In genomic region chr5:140672455-140673186, GRCh38 we compare ENCODE assay signal across 9 cellular contexts. TPM values are rescaled to one million over a fixed set of nuclear protein-coding genes. Genes with fewer than 3 reads are reported as not detected.
A peak's percentile ranks its signal among the peaks of the same experiment; 100 is the strongest.
DNase-seq lines count a peak whose midpoint lies in the region; ATAC-seq, FAIRE-seq and TF ChIP-seq lines count a peak whose summit lies in the region.
"Had no signal": no experiment of that assay in that cellular context is flagged by ENCODE, and none has a peak within 500 bp of the region (broad histone marks: within the 10 kb centered on the region; RNA-seq: fewer than 3 reads in every experiment).

No MANE protein-coding gene starts in this region.

- no peaks in the 10 kb centered on the region for H3K4me1 ChIP-seq in GM12878 (ENCODE audit: control insufficient read depth, insufficient read depth, low read length)
- peaks cover 7% of the 10 kb centered on the region for H3K4me1 ChIP-seq in vagina
- no peaks in the 10 kb centered on the region for H3K4me1 ChIP-seq in smooth muscle cell (ENCODE audit: low read depth)

- TF ChIP-seq CTCF in GM12878 (IDR thresholded peaks at IDR 0.05 in 2 of 3, conservative IDR thresholded peaks at IDR 0.05 in 1 of 3; ENCODE audit: control insufficient read depth in 2 of 3, extremely low read depth in 1 of 3, insufficient read depth in 1 of 3, low read depth in 3 of 3, low read length in 3 of 3) (no peak), vagina (IDR thresholded peaks at IDR 0.05) (no peak), smooth muscle cell (IDR thresholded peaks at IDR 0.05; ENCODE audit: borderline replicate concordance, insufficient read depth, poor library complexity, severe bottlenecking) (no peak)

- TF ChIP-seq RAD21 in GM12878 (IDR thresholded peaks at IDR 0.05; ENCODE audit: insufficient read depth, low read depth, low read length) = no peak

- no peak overlapping the region for H3K4me2 ChIP-seq in GM12878 (ENCODE audit: control insufficient read depth, insufficient read depth)
- H3K4me2 ChIP-seq in smooth muscle cell = no peak overlapping the region

- H3K9me3 ChIP-seq in GM12878 (replicated peaks; ENCODE audit: control insufficient read depth, insufficient read depth, low read length) = no peaks in the 10 kb centered on the region
- no peaks in the 10 kb centered on the region for H3K9me3 ChIP-seq in vagina
- H3K9me3 ChIP-seq in smooth muscle cell (replicated peaks; ENCODE audit: low read depth) = no peaks in the 10 kb centered on the region

- TF ChIP-seq POLR2A in GM12878 (IDR thresholded peaks at IDR 0.05; ENCODE audit: low read depth, low read length) (peak; percentile 18; the same call in 1 of the 2 replicates), vagina (IDR thresholded peaks at IDR 0.05) (no peak)

- H3K36me3 ChIP-seq in GM12878 (ENCODE audit: control insufficient read depth in 2 of 2, insufficient read depth in 2 of 2, low read length in 1 of 2) (peaks cover 35 to 40% of the 10 kb centered on the region in 2 experiments), vagina (peaks cover 0 to 63% of the 10 kb centered on the region in 2 donors), smooth muscle cell (ENCODE audit: low read depth) (peaks cover 5% of the 10 kb centered on the region)

- H3K4me3 ChIP-seq in GM12878 = no peak overlapping the region
- peak overlapping the region; percentile 20 to 25 for H3K4me3 ChIP-seq in vagina
- no peak overlapping the region for H3K4me3 ChIP-seq in smooth muscle cell

- intact Hi-C loops in Right ventricle myocardium inferior (cut with DNase I) = no loop called here
- intact Hi-C loops in cardiac septum (cut with DNase I) = no loop called here
- intact Hi-C loops in GM12878 (cut with micrococcal nuclease; ENCODE audit: unreplicated experiment) = no loop called here
- intact Hi-C loops in vagina (cut with DNase I) = no loop called here

- H3K27me3 ChIP-seq in GM12878 (replicated peaks in 1 of 2; ENCODE audit: control insufficient read depth in 2 of 2, insufficient read depth in 2 of 2, low read length in 1 of 2) (no peaks in the 10 kb centered on the region), vagina (no peaks in the 10 kb centered on the region), smooth muscle cell (ENCODE audit: low read depth) (no peaks in the 10 kb centered on the region)

- no peak for TF ChIP-seq EP300 in GM12878 (IDR thresholded peaks at IDR 0.05; ENCODE audit: borderline replicate concordance in 1 of 2, control insufficient read depth in 1 of 2, low read depth in 2 of 2, low read length in 2 of 2)

- no TSS peak for BruUV-seq in GM12878 (replicated peaks; lab: Mats Ljungman, UMichigan)

- H3K9ac ChIP-seq in GM12878 (ENCODE audit: control insufficient read depth, insufficient read depth, low read length) = no peak overlapping the region
- H3K9ac ChIP-seq in smooth muscle cell (ENCODE audit: low read depth) = no peak overlapping the region

- WGBS in GM12878 (ENCODE audit: insufficient coverage, insufficient replicate concordance, low lambda C conversion rate, missing lambda C conversion rate) = 98% methylated on average over 60 of the region's 70 CpGs
- 95% methylated on average over 70 of the region's 70 CpGs for WGBS in smooth muscle cell (ENCODE audit: low lambda C conversion rate)

- POLR2A ChIA-PET in GM12878 (lab: Charles Lee) = no interaction called here

- H2AFZ ChIP-seq in GM12878 (ENCODE audit: control insufficient read depth, low read depth, low read length) (no peak overlapping the region), smooth muscle cell (ENCODE audit: low read depth) (no peak overlapping the region)

- CTCF ChIA-PET in GM12878 (lab: Yijun Ruan, JAX) = interaction anchor here (0.7 to 1.0 kb wide), 2 partner anchors 18 to 314 kb away, joined by 3 read pairs; partner anchors contain the start of genes HARS1 and HARS2

- H3F3A ChIP-seq in smooth muscle cell (ENCODE audit: low read depth) = peaks cover 12% of the 10 kb centered on the region

- RAD21 ChIA-PET in GM12878 (lab: Charles Lee; ENCODE audit: unreplicated experiment) = no interaction called here

- no peak overlapping the region for H3K27ac ChIP-seq in GM12878 (ENCODE audit: control insufficient read depth, insufficient read depth)
- no peak overlapping the region for H3K27ac ChIP-seq in vagina
- H3K27ac ChIP-seq in smooth muscle cell (ENCODE audit: low read depth) = no peak overlapping the region

- FAIRE-seq in GM12878 (lab: Jason Lieb, UNC) = no peak

- H3K79me2 ChIP-seq in GM12878 (ENCODE audit: control insufficient read depth, insufficient read depth, low read length) (no peaks in the 10 kb centered on the region; the same call in 1 of the 2 replicates), smooth muscle cell (ENCODE audit: low read depth) (peaks cover 2% of the 10 kb centered on the region)

- peak; percentile 24 for ATAC-seq in Right ventricle myocardium inferior
- no peak for ATAC-seq in GM12878
- no peak for ATAC-seq in HG03521 (IDR thresholded peaks at IDR 0.05; ENCODE audit: unreplicated experiment)
- no peak for ATAC-seq in HG02571 (IDR thresholded peaks at IDR 0.05; ENCODE audit: unreplicated experiment)
- ATAC-seq: CD8-positive, alpha-beta T cell had no signal

- SMC1A ChIA-PET in GM12878 (lab: Charles Lee; ENCODE audit: uncharacterized antibody, unreplicated experiment) = no interaction called here

- DNase-seq in Right ventricle myocardium inferior (ENCODE audit: missing footprints) = no peak
- DNase-seq in cardiac septum (ENCODE audit: low spot score) = no peak
- no peak for DNase-seq in GM12878 (ENCODE audit: low read depth, low spot score)
- DNase-seq in kidney tubule cell (ENCODE audit: low spot score) = peak; percentile 36
- DNase-seq in vagina (ENCODE audit: extremely low spot score in 2 of 2) = no peak
- no peak for DNase-seq in smooth muscle cell (lab: John Stamatoyannopoulos, UW; ENCODE audit: unreplicated experiment)
- DNase-seq: CD8-positive, alpha-beta T cell had no signal

- in situ Hi-C loops in GM12878 (cut with MboI) = no loop called here

- H4K20me1 ChIP-seq in GM12878 (ENCODE audit: control insufficient read depth, insufficient read depth) = no peaks in the 10 kb centered on the region; the same call in 1 of the 2 replicates
- H4K20me1 ChIP-seq in smooth muscle cell (ENCODE audit: low read depth) = no peaks in the 10 kb centered on the region

RNA-seq across cellular contexts. Expression of gene DND1, which starts 0.8 kb away (rescaled TPM):
- total RNA-seq in Right ventricle myocardium inferior = 0.24 TPM
- 0.48 TPM for total RNA-seq in cardiac septum
- total RNA-seq in GM12878 (2013; cell fraction: nucleolus; rRNA removed) = 2.6 and 4.0 TPM in 2 replicates
- 1.7 and 2.2 TPM in 2 replicates for total RNA-seq in GM12878 (2014; rRNA removed)
- 0.41 and 0.49 TPM in 2 replicates for total RNA-seq in GM12878 (2014; rRNA removed; fragmentation: Illumina TruSeq; extraction: Trizol)
- total RNA-seq in GM12878 (2021) = 1.8 and 2.6 TPM in 2 replicates
- polyA plus RNA-seq in GM12878 (2011; ENCODE audit: low read depth) = not detected
- 0.39 and 0.96 TPM in 2 replicates for polyA plus RNA-seq in GM12878 (2011; rRNA removed)
- 1.4 and 2.4 TPM in 2 replicates for polyA plus RNA-seq in GM12878 (2011; cell fraction: cytosol; rRNA removed)
- 12.6 and 15.4 TPM in 2 replicates for polyA plus RNA-seq in GM12878 (2011; cell fraction: nucleus; rRNA removed)
- polyA plus RNA-seq in GM12878 (2012) = 0.12 and 0.20 TPM in 2 replicates
- 0.11 and 0.47 TPM in 2 replicates for polyA plus RNA-seq in GM12878 (2014; fragmentation: Illumina TruSeq; extraction: Trizol)
- polyA plus RNA-seq in GM12878 (2014; fragmentation: Nextera tagmentation; extraction: Ambion mirVana) = not detected
- polyA plus RNA-seq in GM12878 (2014; rRNA removed) = 1.8 and 2.9 TPM in 2 replicates
- polyA plus RNA-seq in GM12878 (2016; fragmentation: Nextera tagmentation; extraction: Ambion mirVana) = under 1 TPM; 0.15 to 0.40 TPM
- 0.37 and 1.2 TPM in 2 replicates for polyA minus RNA-seq in GM12878 (2011; rRNA and poly(A)+ RNA removed)
- polyA minus RNA-seq in GM12878 (2011; cell fraction: cytosol; rRNA and poly(A)+ RNA removed) = not detected in 2 replicates
- 1.1 and 2.8 TPM in 2 replicates for polyA minus RNA-seq in GM12878 (2011; cell fraction: nucleus; rRNA and poly(A)+ RNA removed)
- 2.9 TPM for total RNA-seq in vagina
- 0.27 and 2.2 TPM in 2 replicates for total RNA-seq in smooth muscle cell
- polyA plus RNA-seq in smooth muscle cell = 0.31 and 0.64 TPM in 2 replicates

RNA-seq across cellular contexts. Expression of gene WDR55, which starts 7.9 kb away (rescaled TPM):
- total RNA-seq in Right ventricle myocardium inferior (11.2 TPM), cardiac septum (12.0 TPM), GM12878 (2014; rRNA removed) (18.4 and 19.5 TPM in 2 replicates), GM12878 (2014; rRNA removed; fragmentation: Illumina TruSeq; extraction: Trizol) (16.7 and 18.8 TPM in 2 replicates), GM12878 (2021) (22.7 and 23.1 TPM in 2 replicates), vagina (19.9 TPM), smooth muscle cell (11.2 and 14.2 TPM in 2 replicates)
- total RNA-seq in GM12878 (2013; cell fraction: nucleolus; rRNA removed) = 35.0 and 35.6 TPM in 2 replicates
- 12.6 TPM for polyA plus RNA-seq in GM12878 (2011; ENCODE audit: low read depth)
- polyA plus RNA-seq in GM12878 (2011; rRNA removed) (21.1 and 22.1 TPM in 2 replicates), GM12878 (2014; fragmentation: Illumina TruSeq; extraction: Trizol) (17.4 and 19.2 TPM in 2 replicates), GM12878 (2014; fragmentation: Nextera tagmentation; extraction: Ambion mirVana) (1 to 10 TPM; 3.4 to 3.7 TPM), GM12878 (2014; rRNA removed) (26.6 and 27.8 TPM in 2 replicates), GM12878 (2016; fragmentation: Nextera tagmentation; extraction: Ambion mirVana) (10 to 100 TPM; 22.0 to 25.9 TPM), smooth muscle cell (20.6 and 23.6 TPM in 2 replicates)
- polyA plus RNA-seq in GM12878 (2011; cell fraction: cytosol; rRNA removed) = 30.2 and 39.7 TPM in 2 replicates
- 36.3 and 39.6 TPM in 2 replicates for polyA plus RNA-seq in GM12878 (2011; cell fraction: nucleus; rRNA removed)
- 17.7 and 19.0 TPM in 2 replicates for polyA plus RNA-seq in GM12878 (2012)
- 19.4 and 39.0 TPM in 2 replicates for polyA minus RNA-seq in GM12878 (2011; rRNA and poly(A)+ RNA removed)
- 11.7 and 11.9 TPM in 2 replicates for polyA minus RNA-seq in GM12878 (2011; cell fraction: cytosol; rRNA and poly(A)+ RNA removed)
- 18.0 and 28.1 TPM in 2 replicates for polyA minus RNA-seq in GM12878 (2011; cell fraction: nucleus; rRNA and poly(A)+ RNA removed)

RNA-seq across cellular contexts. Expression of gene HARS1, which starts 18.5 kb away (rescaled TPM):
- total RNA-seq in Right ventricle myocardium inferior = 35.9 TPM
- 37.8 TPM for total RNA-seq in cardiac septum
- 79.2 and 82.0 TPM in 2 replicates for total RNA-seq in GM12878 (2013; cell fraction: nucleolus; rRNA removed)
- 79.5 and 83.2 TPM in 2 replicates for total RNA-seq in GM12878 (2014; rRNA removed)
- 64.2 and 68.3 TPM in 2 replicates for total RNA-seq in GM12878 (2014; rRNA removed; fragmentation: Illumina TruSeq; extraction: Trizol)
- 68.8 and 77.1 TPM in 2 replicates for total RNA-seq in GM12878 (2021)
- polyA plus RNA-seq in GM12878 (2011; ENCODE audit: low read depth) = 46.9 TPM
- 66.9 and 76.4 TPM in 2 replicates for polyA plus RNA-seq in GM12878 (2011; rRNA removed)
- 64.4 and 72.8 TPM in 2 replicates for polyA plus RNA-seq in GM12878 (2011; cell fraction: cytosol; rRNA removed)
- polyA plus RNA-seq in GM12878 (2011; cell fraction: nucleus; rRNA removed) = 83.1 and 102 TPM in 2 replicates
- polyA plus RNA-seq in GM12878 (2012) = 52.7 and 61.5 TPM in 2 replicates
- polyA plus RNA-seq in GM12878 (2014; fragmentation: Illumina TruSeq; extraction: Trizol) = 78.7 and 82.0 TPM in 2 replicates
- polyA plus RNA-seq in GM12878 (2014; fragmentation: Nextera tagmentation; extraction: Ambion mirVana) = 10 to 100 TPM; 12.0 to 17.3 TPM
- polyA plus RNA-seq in GM12878 (2014; rRNA removed) = 74.4 and 76.7 TPM in 2 replicates
- polyA plus RNA-seq in GM12878 (2016; fragmentation: Nextera tagmentation; extraction: Ambion mirVana) = 10 to 100 TPM; 93.0 to 93.8 TPM
- polyA minus RNA-seq in GM12878 (2011; rRNA and poly(A)+ RNA removed) = 86.1 and 91.4 TPM in 2 replicates
- polyA minus RNA-seq in GM12878 (2011; cell fraction: cytosol; rRNA and poly(A)+ RNA removed) = 22.6 and 25.3 TPM in 2 replicates
- 26.0 and 54.6 TPM in 2 replicates for polyA minus RNA-seq in GM12878 (2011; cell fraction: nucleus; rRNA and poly(A)+ RNA removed)
- 54.8 TPM for total RNA-seq in vagina
- total RNA-seq in smooth muscle cell = 29.4 and 54.5 TPM in 2 replicates
- 72.1 and 83.8 TPM in 2 replicates for polyA plus RNA-seq in smooth muscle cell

RNA-seq across cellular contexts. Expression of gene HARS2, which starts 18.6 kb away (rescaled TPM):
- total RNA-seq in Right ventricle myocardium inferior = 24.4 TPM
- total RNA-seq in cardiac septum = 29.7 TPM
- 63.8 and 71.1 TPM in 2 replicates for total RNA-seq in GM12878 (2013; cell fraction: nucleolus; rRNA removed)
- 24.7 and 29.8 TPM in 2 replicates for total RNA-seq in GM12878 (2014; rRNA removed)
- total RNA-seq in GM12878 (2014; rRNA removed; fragmentation: Illumina TruSeq; extraction: Trizol) = 23.6 and 25.0 TPM in 2 replicates
- 23.0 and 24.1 TPM in 2 replicates for total RNA-seq in GM12878 (2021)
- polyA plus RNA-seq in GM12878 (2011; ENCODE audit: low read depth) = 18.4 TPM
- polyA plus RNA-seq in GM12878 (2011; rRNA removed) = 34.3 and 40.9 TPM in 2 replicates
- 17.7 and 19.5 TPM in 2 replicates for polyA plus RNA-seq in GM12878 (2011; cell fraction: cytosol; rRNA removed)
- polyA plus RNA-seq in GM12878 (2011; cell fraction: nucleus; rRNA removed) = 59.6 and 68.6 TPM in 2 replicates
- polyA plus RNA-seq in GM12878 (2012) = 21.6 and 23.9 TPM in 2 replicates
- 20.1 and 23.5 TPM in 2 replicates for polyA plus RNA-seq in GM12878 (2014; fragmentation: Illumina TruSeq; extraction: Trizol)
- 10 to 100 TPM in 1 of 2 experiments, 1 to 10 TPM in 1; 9.3 to 13.1 TPM for polyA plus RNA-seq in GM12878 (2014; fragmentation: Nextera tagmentation; extraction: Ambion mirVana)
- 27.5 and 28.9 TPM in 2 replicates for polyA plus RNA-seq in GM12878 (2014; rRNA removed)
- polyA plus RNA-seq in GM12878 (2016; fragmentation: Nextera tagmentation; extraction: Ambion mirVana) = 10 to 100 TPM; 31.2 to 33.4 TPM
- 37.2 and 40.5 TPM in 2 replicates for polyA minus RNA-seq in GM12878 (2011; rRNA and poly(A)+ RNA removed)
- polyA minus RNA-seq in GM12878 (2011; cell fraction: cytosol; rRNA and poly(A)+ RNA removed) = 13.5 and 14.0 TPM in 2 replicates
- polyA minus RNA-seq in GM12878 (2011; cell fraction: nucleus; rRNA and poly(A)+ RNA removed) = 43.6 and 65.0 TPM in 2 replicates
- 46.2 TPM for total RNA-seq in vagina
- total RNA-seq in smooth muscle cell = 15.3 and 19.3 TPM in 2 replicates
- polyA plus RNA-seq in smooth muscle cell = 24.3 and 25.7 TPM in 2 replicates

RNA-seq across cellular contexts. Expression of gene IK, which starts 25.0 kb away (rescaled TPM):
- total RNA-seq in Right ventricle myocardium inferior (66.4 TPM), cardiac septum (81.9 TPM), GM12878 (2014; rRNA removed) (68.2 and 77.6 TPM in 2 replicates), GM12878 (2014; rRNA removed; fragmentation: Illumina TruSeq; extraction: Trizol) (135 and 137 TPM in 2 replicates), GM12878 (2021) (67.7 and 75.7 TPM in 2 replicates), vagina (64.3 TPM), smooth muscle cell (85.1 and 87.5 TPM in 2 replicates)
- total RNA-seq in GM12878 (2013; cell fraction: nucleolus; rRNA removed) = 59.1 and 67.2 TPM in 2 replicates
- polyA plus RNA-seq in GM12878 (2011; ENCODE audit: low read depth) = 102 TPM
- polyA plus RNA-seq in GM12878 (2011; rRNA removed) (131 and 153 TPM in 2 replicates), GM12878 (2014; fragmentation: Illumina TruSeq; extraction: Trizol) (158 and 180 TPM in 2 replicates), GM12878 (2014; fragmentation: Nextera tagmentation; extraction: Ambion mirVana) (100 to 1,000 TPM in 1 of 2 experiments, 10 to 100 TPM in 1; 77.2 to 128 TPM), GM12878 (2014; rRNA removed) (81.5 and 90.5 TPM in 2 replicates), GM12878 (2016; fragmentation: Nextera tagmentation; extraction: Ambion mirVana) (100 to 1,000 TPM; 108 to 119 TPM), smooth muscle cell (77.6 and 79.3 TPM in 2 replicates)
- 76.9 and 85.9 TPM in 2 replicates for polyA plus RNA-seq in GM12878 (2011; cell fraction: cytosol; rRNA removed)
- 121 and 159 TPM in 2 replicates for polyA plus RNA-seq in GM12878 (2011; cell fraction: nucleus; rRNA removed)
- polyA plus RNA-seq in GM12878 (2012) = 76.3 and 87.1 TPM in 2 replicates
- 60.5 and 66.6 TPM in 2 replicates for polyA minus RNA-seq in GM12878 (2011; rRNA and poly(A)+ RNA removed)
- polyA minus RNA-seq in GM12878 (2011; cell fraction: cytosol; rRNA and poly(A)+ RNA removed) = 27.2 and 33.1 TPM in 2 replicates
- polyA minus RNA-seq in GM12878 (2011; cell fraction: nucleus; rRNA and poly(A)+ RNA removed) = 31.7 and 76.0 TPM in 2 replicates

Comparison
In these comparisons a context has a peak if more than half of its experiments do, and no peak if none do; other contexts are left out.
1. H3K4me3 ChIP-seq: peak in vagina (2 of 2); none in GM12878 (single experiment) and smooth muscle cell (single experiment).